In the genomic region with DNA sequence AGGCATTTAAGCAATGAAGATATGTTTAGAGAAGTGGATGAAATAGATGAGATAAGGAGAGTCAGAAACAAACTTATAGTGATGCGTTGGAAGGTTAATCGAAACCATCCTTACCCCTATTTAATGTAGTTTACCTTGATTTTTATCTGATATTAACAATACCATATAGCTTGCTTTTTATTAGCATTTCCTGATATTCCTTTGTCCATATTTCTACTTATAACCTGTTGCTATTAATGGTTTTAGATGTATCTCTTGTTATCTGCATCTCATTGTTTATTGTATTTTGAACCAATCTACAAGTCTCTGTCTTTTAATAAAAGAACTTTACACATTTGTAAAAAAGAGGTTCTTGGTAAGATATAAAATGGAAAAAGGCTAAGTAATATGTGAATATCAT, we compare ENCODE assay signal across 13 cellular contexts. TPM values are rescaled to one million over a fixed set of nuclear protein-coding genes. Genes with fewer than 3 reads are reported as not detected.
DNase-seq lines count a peak whose midpoint lies in the region; ATAC-seq, FAIRE-seq and TF ChIP-seq lines count a peak whose summit lies in the region.
"Had no signal": no experiment of that assay in that cellular context is flagged by ENCODE, and none has a peak within 500 bp of the region (broad histone marks: within the 10 kb centered on the region; RNA-seq: fewer than 3 reads in every experiment).

No MANE protein-coding gene starts in this region.

- H3K27ac ChIP-seq in heart right ventricle (peak overlapping the region in 2 of 10 donors; percentile 91 to 92), mesodermal cell (ENCODE audit: low read depth, low read length, severe bottlenecking) (no peak overlapping the region), vagina (peak overlapping the region; percentile 93)

- H3K4me3 ChIP-seq in heart right ventricle (peak overlapping the region in 6 of 10 donors; percentile 51 to 79 (median 72)), cardiac fibroblast (replicated peaks in 1 of 2; ENCODE audit: low read depth in 2 of 2, low read length in 2 of 2) (peak overlapping the region; percentile 71 to 75), mesodermal cell (ENCODE audit: extremely low read depth, insufficient read depth, low read length, poor library complexity, severe bottlenecking) (peak overlapping the region; percentile 66), vagina (no peak overlapping the region)
- H3K4me3 ChIP-seq: mucosa of descending colon had no signal

- no peak for FAIRE-seq in GM19239 (lab: Jason Lieb, UNC)
- FAIRE-seq: H1 had no signal

- ATAC-seq in heart right ventricle (no peak), Right ventricle myocardium inferior (no peak), GM21737 (IDR thresholded peaks at IDR 0.05; ENCODE audit: unreplicated experiment) (no peak)
- ATAC-seq: stimulated activated naive CD8-positive, alpha-beta T cell treated with anti-CD3 and anti-CD28 coated beads, Interleukin-15, Interleukin-2, amounts not matched to agents 100 U/mL and 50 U/mL, for 24 hours had no signal

- no peak for TF ChIP-seq POLR2A in vagina (IDR thresholded peaks at IDR 0.05)

- H3K4me1 ChIP-seq in heart right ventricle = peaks cover 0 to 10% (median 0%) of the 10 kb centered on the region in 9 donors
- peaks cover 11% of the 10 kb centered on the region for H3K4me1 ChIP-seq in mesodermal cell (ENCODE audit: control insufficient read depth, insufficient read depth, low read length, poor library complexity, severe bottlenecking)
- peaks cover 9% of the 10 kb centered on the region for H3K4me1 ChIP-seq in vagina

- TF ChIP-seq CTCF in heart right ventricle (IDR thresholded peaks at IDR 0.05) (no peak), cardiac fibroblast (IDR thresholded peaks at IDR 0.05; ENCODE audit: low read depth, low read length) (no peak), vagina (IDR thresholded peaks at IDR 0.05) (no peak)

- WGBS in heart right ventricle, 2 donors = 91% methylated on average over 2 of the region's 2 CpGs
- no CpG with 5 or more reads among the region's 2 CpGs for WGBS in mesodermal cell (ENCODE audit: insufficient coverage in 2 of 2), 2 experiments

- H3K36me3 ChIP-seq in heart right ventricle = peaks cover 0 to 11% (median 0%) of the 10 kb centered on the region in 9 donors
- H3K36me3 ChIP-seq in mesodermal cell (ENCODE audit: control insufficient read depth, insufficient read depth, low read length) = peaks cover 4% of the 10 kb centered on the region
- H3K36me3 ChIP-seq in vagina = no peaks in the 10 kb centered on the region

- H3K9me3 ChIP-seq in heart right ventricle = no peaks in the 10 kb centered on the region
- H3K9me3 ChIP-seq in mesodermal cell (ENCODE audit: control insufficient read depth, low read length) = no peaks in the 10 kb centered on the region
- H3K9me3 ChIP-seq in vagina = no peaks in the 10 kb centered on the region
- H3K9me3 ChIP-seq: mucosa of descending colon had no signal

- H3K27me3 ChIP-seq in heart right ventricle (peaks cover 0 to 24% (median 0%) of the 10 kb centered on the region in 7 donors), vagina (no peaks in the 10 kb centered on the region)

- intact Hi-C loops in heart right ventricle (cut with DNase I) (loop anchor here in 1 of 10 donors (10.0 kb wide), 1 partner anchor 1753 kb away; no protein-coding TSS in a partner anchor), Right ventricle myocardium inferior (cut with DNase I) (no loop called here), vagina (cut with DNase I) (no loop called here)

- DNase-seq in heart right ventricle (no peak), Right ventricle myocardium inferior (ENCODE audit: missing footprints) (no peak), cardiac fibroblast (ENCODE audit: low read depth in 2 of 2) (no peak), vagina (ENCODE audit: extremely low spot score in 2 of 2) (no peak), GM19239 (ENCODE audit: insufficient read length, low spot score) (no peak), hypothalamus (lab: John Stamatoyannopoulos, UW) (no peak)
- DNase-seq: GDM1; mucosa of descending colon; stimulated activated naive CD8-positive, alpha-beta T cell treated with anti-CD3 and anti-CD28 coated beads, Interleukin-15, Interleukin-2, amounts not matched to agents 100 U/mL and 50 U/mL, for 24 hours had no signal

RNA-seq across cellular contexts. Expression of gene TCEAL9, which starts 1.6 kb away (rescaled TPM):
- total RNA-seq in heart right ventricle (10 to 100 TPM; 14.8 to 46.0 (median 23.1) TPM), Right ventricle myocardium inferior (23.4 TPM), vagina (52.8 TPM)
- 10 to 100 TPM; 47.8 to 56.9 TPM for polyA plus RNA-seq in heart right ventricle
- 205 TPM for polyA plus RNA-seq in mesodermal cell (2013, experiment 1 of 2)
- 244 TPM for polyA plus RNA-seq in mesodermal cell (2013, experiment 2 of 2)

RNA-seq across cellular contexts. Expression of gene BEX3, which starts 18.5 kb away (rescaled TPM):
- 100 to 1,000 TPM; 108 to 158 (median 137) TPM for total RNA-seq in heart right ventricle
- 10 to 100 TPM; 45.3 to 64.9 TPM for polyA plus RNA-seq in heart right ventricle
- total RNA-seq in Right ventricle myocardium inferior = 158 TPM
- polyA plus RNA-seq in mesodermal cell (2013, experiment 1 of 2) = 411 TPM
- polyA plus RNA-seq in mesodermal cell (2013, experiment 2 of 2) = 404 TPM
- 77.8 TPM for total RNA-seq in vagina

RNA-seq across cellular contexts. Expression of gene TCEAL7, which starts 27.8 kb away (rescaled TPM):
- total RNA-seq in heart right ventricle = 1 to 10 TPM; 2.0 to 5.3 (median 3.6) TPM
- polyA plus RNA-seq in heart right ventricle = 1 to 10 TPM; 3.2 to 5.6 TPM
- 3.1 TPM for total RNA-seq in Right ventricle myocardium inferior
- polyA plus RNA-seq in mesodermal cell (2013, experiment 1 of 2) = 58.6 TPM
- 49.6 TPM for polyA plus RNA-seq in mesodermal cell (2013, experiment 2 of 2)
- 15.7 TPM for total RNA-seq in vagina
- total RNA-seq: T-helper 2 cell treated with Interferon-gamma antibody and Interleukin-4, amounts not matched to agents 100 ng/mL and 5 ng/mL, for 36 hours had no signal

RNA-seq across cellular contexts. Expression of gene BEX2, which starts 47.1 kb away (rescaled TPM):
- total RNA-seq in heart right ventricle (1 to 10 TPM in 6 of 10 donors, under 1 TPM in 3, not detected in 1; 0.65 to 5.4 (median 1.9) TPM), Right ventricle myocardium inferior (0.73 TPM), vagina (7.4 TPM)
- polyA plus RNA-seq in heart right ventricle = 1 to 10 TPM in 1 of 2 donors, under 1 TPM in 1; 0.37 to 3.4 TPM
- 22.6 TPM for polyA plus RNA-seq in mesodermal cell (2013, experiment 1 of 2)
- polyA plus RNA-seq in mesodermal cell (2013, experiment 2 of 2) = 21.0 TPM

Comparison
In these comparisons a context has a peak if more than half of its experiments do, and no peak if none do; other contexts are left out.
1. H3K4me3 ChIP-seq: peak in heart right ventricle (6 of 10), cardiac fibroblast (2 of 2) and mesodermal cell (single experiment); none in vagina (0 of 2).